16 cellular contexts compared by ENCODE assay signal in the genomic region with DNA sequence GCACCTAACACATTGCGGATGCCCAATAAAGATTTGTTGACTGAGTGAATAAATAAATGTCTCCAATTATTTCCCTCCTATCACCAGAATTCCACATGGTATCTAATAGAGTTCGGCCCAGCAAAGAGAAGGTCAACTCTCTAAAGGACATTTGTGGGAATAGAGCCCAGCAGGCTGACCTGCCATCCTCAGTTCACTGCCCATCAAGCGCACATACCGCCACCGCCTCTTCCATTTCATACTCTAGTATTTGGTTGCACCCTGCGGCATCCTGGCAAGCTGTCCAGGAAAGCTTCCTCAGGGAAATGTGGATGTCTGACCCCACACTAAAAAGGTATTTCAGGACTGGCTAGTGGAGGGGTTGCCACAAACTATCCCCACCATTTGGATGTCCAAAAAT. TPM values are rescaled to one million over a fixed set of nuclear protein-coding genes. Genes with fewer than 3 reads are reported as not detected.
DNase-seq lines count a peak whose midpoint lies in the region; ATAC-seq, FAIRE-seq and TF ChIP-seq lines count a peak whose summit lies in the region.
"Had no signal": no experiment of that assay in that cellular context is flagged by ENCODE, and none has a peak within 500 bp of the region (broad histone marks: within the 10 kb centered on the region; RNA-seq: fewer than 3 reads in every experiment).

No MANE protein-coding gene starts in this region.

- H4K20me1 ChIP-seq in H9 (ENCODE audit: control insufficient read depth, insufficient read depth, insufficient read length) (no peaks in the 10 kb centered on the region), HepG2 (ENCODE audit: insufficient read depth, low read length) (no peaks in the 10 kb centered on the region)
- H4K20me1 ChIP-seq: BLaER1 treated with 17β-estradiol and CSF1 and Interleukin-3, amounts not matched to agents 10 nM and 100 nM had no signal

- H3K27ac Mint-ChIP-seq in H9 = no peak overlapping the region; a peak in 1 of 7 replicates
- H3K27ac Mint-ChIP-seq: CD4-positive, CD25-positive, alpha-beta regulatory T cell had no signal

- CTCF ChIA-PET in HepG2 (lab: Yijun Ruan, JAX; ENCODE audit: low intra/inter-chr PET ratio, low total read pairs) = no interaction called here

- no peak overlapping the region for H3K18ac ChIP-seq in H9 (ENCODE audit: insufficient read length, low read depth, low read length)

- in situ Hi-C loops in HepG2 (cut with HindIII; ENCODE audit: extremely low pct_ligation_motif_present, low pct_unique_long_range_greater_than_20kb) = no loop called here

- no peak overlapping the region for H3T11ph ChIP-seq in H9 (ENCODE audit: low read length)

- no peak overlapping the region for H3K4me3 ChIP-seq in psoas muscle
- no peak overlapping the region for H3K4me3 ChIP-seq in HepG2 (replicated peaks in 1 of 3; ENCODE audit: insufficient read depth in 1 of 3, low read depth in 2 of 3, low read length in 3 of 3)
- H3K4me3 ChIP-seq: BLaER1 treated with 17β-estradiol and CSF1 and Interleukin-3, amounts not matched to agents 10 nM and 100 nM; GM12878; GM23248; K562 had no signal

- peaks cover 2 to 7% of the 10 kb centered on the region in 2 experiments; a peak in 2 of 4 replicates for H3K4me1 Mint-ChIP-seq in H9
- H3K4me1 Mint-ChIP-seq: CD4-positive, CD25-positive, alpha-beta regulatory T cell had no signal

- intact Hi-C loops in psoas muscle (cut with DNase I) (no loop called here), HepG2 (cut with micrococcal nuclease; ENCODE audit: unreplicated experiment) (no loop called here)

- no peak overlapping the region for H4K8ac ChIP-seq in H9 (replicated peaks; ENCODE audit: insufficient read length, low read depth, low read length)

- TF ChIP-seq EP300 in HepG2 (IDR thresholded peaks at IDR 0.05; ENCODE audit: low read depth in 2 of 2, low read length in 2 of 2) (no peak), HepG2 (CRISPR knock-in tag; IDR thresholded peaks at IDR 0.05; ENCODE audit: borderline replicate concordance) (no peak)

- H3K27me3 Mint-ChIP-seq in H9 (ENCODE audit: low read depth) = peaks cover 3% of the 10 kb centered on the region; the same call in 1 of the 2 replicates

- no peak overlapping the region for H2BK120ac ChIP-seq in H9 (ENCODE audit: low read depth, low read length, poor library complexity, severe bottlenecking)

- H3K9ac ChIP-seq in H9 (ENCODE audit: extremely low read depth, insufficient read length, low read length) = no peak overlapping the region
- H3K9ac ChIP-seq in HepG2 (ENCODE audit: insufficient read depth, low read depth, low read length) = no peak overlapping the region
- H3K9ac ChIP-seq: BLaER1 treated with 17β-estradiol and CSF1 and Interleukin-3, amounts not matched to agents 10 nM and 100 nM; GM23248 had no signal

- H3K79me2 ChIP-seq in H9 (ENCODE audit: insufficient read depth, low read length) (no peaks in the 10 kb centered on the region), HepG2 (ENCODE audit: insufficient read depth, low read length) (no peaks in the 10 kb centered on the region)

- no peak overlapping the region for H3K4ac ChIP-seq in H9 (ENCODE audit: low read depth, low read length)

- no peak overlapping the region for H4K91ac ChIP-seq in H9 (ENCODE audit: insufficient read length, low read depth, low read length)

- H3K27ac ChIP-seq in caudate nucleus (ENCODE audit: low read depth, low read length) (peak overlapping the region; percentile 95), layer of hippocampus (ENCODE audit: low read depth, low read length) (peak overlapping the region; percentile 96), psoas muscle (peak overlapping the region; percentile 36), H9 (ENCODE audit: insufficient read length, low read depth, low read length) (no peak overlapping the region), HepG2 (ENCODE audit: extremely low read length, insufficient read depth, low read length) (no peak overlapping the region)
- H3K27ac ChIP-seq: BLaER1 treated with 17β-estradiol and CSF1 and Interleukin-3, amounts not matched to agents 10 nM and 100 nM; GM23248; HL-60 had no signal

- H3K14ac ChIP-seq in H9 (ENCODE audit: insufficient read depth, low read length) = no peak overlapping the region

- H3K36me3 Mint-ChIP-seq in H9 (ENCODE audit: insufficient read depth in 1 of 3, low read depth in 3 of 3) = no peaks in the 10 kb centered on the region
- H3K36me3 Mint-ChIP-seq: CD4-positive, CD25-positive, alpha-beta regulatory T cell had no signal

- H4K5ac ChIP-seq in H9 (ENCODE audit: insufficient read length, low read depth, low read length) = no peak overlapping the region

- H2BK12ac ChIP-seq in H9 (ENCODE audit: insufficient read length, low read depth, low read length) = no peak overlapping the region

- H3K36me3 ChIP-seq in psoas muscle (ENCODE audit: insufficient read depth in 1 of 2, low read depth in 1 of 2) (no peaks in the 10 kb centered on the region), HepG2 (replicated peaks in 1 of 2; ENCODE audit: control insufficient read depth in 1 of 2, insufficient read depth in 2 of 2, low read length in 2 of 2) (no peaks in the 10 kb centered on the region)
- H3K36me3 ChIP-seq: BLaER1 treated with 17β-estradiol and CSF1 and Interleukin-3, amounts not matched to agents 10 nM and 100 nM had no signal

- no peaks in the 10 kb centered on the region for H3K23me2 ChIP-seq in H9 (ENCODE audit: insufficient read length, low read depth, low read length, poor library complexity, severe bottlenecking)

- no peaks in the 10 kb centered on the region for H3K79me1 ChIP-seq in H9 (ENCODE audit: insufficient read depth, low read depth, low read length, poor library complexity, severe bottlenecking)

- H3K4me3 Mint-ChIP-seq in H9 = no peak overlapping the region
- H3K4me3 Mint-ChIP-seq: CD4-positive, CD25-positive, alpha-beta regulatory T cell had no signal

- ATAC-seq in psoas muscle (peak; percentile 46 to 73 (median 62)), HepG2 (no peak), HG03135 (IDR thresholded peaks at IDR 0.05; ENCODE audit: unreplicated experiment) (no peak)
- ATAC-seq: GM12878 had no signal

- DNase-seq in caudate nucleus (lab: John Stamatoyannopoulos, UW) (no peak), psoas muscle (no peak), H9 (no peak), HepG2 (ENCODE audit: low spot score) (no peak), kidney glomerular epithelial cell (lab: John Stamatoyannopoulos, UW) (no peak)
- DNase-seq: ACHN; CD4-positive, CD25-positive, alpha-beta regulatory T cell; DMS53 had no signal

- POLR2A ChIA-PET in HepG2 (lab: Yijun Ruan, JAX) = no interaction called here

- H2AFZ ChIP-seq in H9 (ENCODE audit: low read length) (no peak overlapping the region), HepG2 (ENCODE audit: low read length) (no peak overlapping the region)
- H2AFZ ChIP-seq: GM23248 had no signal

- no peak for TF ChIP-seq POLR2A in HepG2 (IDR thresholded peaks at IDR 0.05; ENCODE audit: insufficient read depth in 1 of 2, low read depth in 2 of 2, low read length in 2 of 2)

- H2BK15ac ChIP-seq in H9 (ENCODE audit: low read depth, low read length) = no peak overlapping the region

- H3K56ac ChIP-seq in H9 (ENCODE audit: insufficient read length, low read depth, low read length) = no peak overlapping the region

- no peak overlapping the region for H2BK5ac ChIP-seq in H9 (ENCODE audit: insufficient read length, low read length)

- H3K9me3 ChIP-seq in psoas muscle (no peaks in the 10 kb centered on the region), H9 (ENCODE audit: control insufficient read depth, low read depth, low read length) (no peaks in the 10 kb centered on the region), HepG2 (ENCODE audit: low read length) (no peaks in the 10 kb centered on the region)
- H3K9me3 ChIP-seq: BLaER1 treated with 17β-estradiol and CSF1 and Interleukin-3, amounts not matched to agents 10 nM and 100 nM had no signal

- H3K4me1 ChIP-seq in psoas muscle (peaks cover 15% of the 10 kb centered on the region), H9 (ENCODE audit: insufficient read depth, low read length) (no peaks in the 10 kb centered on the region), HepG2 (ENCODE audit: insufficient read depth, low read length) (no peaks in the 10 kb centered on the region)
- H3K4me1 ChIP-seq: BLaER1 treated with 17β-estradiol and CSF1 and Interleukin-3, amounts not matched to agents 10 nM and 100 nM had no signal

- H2AK5ac ChIP-seq in H9 (ENCODE audit: insufficient read length, low read length) = no peak overlapping the region

- H2BK20ac ChIP-seq in H9 (ENCODE audit: low read depth, low read length, poor library complexity, severe bottlenecking) = no peak overlapping the region

- whole genome bisulfite sequencing in psoas muscle, 3 donors = 33 to 59% (median 41%) methylated on average over 6 of the region's 6 CpGs
- no CpG with 5 or more reads among the region's 6 CpGs for WGBS in H9 (ENCODE audit: extremely low coverage, insufficient read length, low lambda C conversion rate)
- WGBS in HepG2 (ENCODE audit: low lambda C conversion rate) = 93% methylated on average over 6 of the region's 6 CpGs

- TF ChIP-seq CTCF in psoas muscle (IDR thresholded peaks at IDR 0.05) (no peak), H9 (conservative IDR thresholded peaks at IDR 0.05) (no peak), HepG2 (CRISPR knock-in tag; IDR thresholded peaks at IDR 0.05) (no peak)

- no peaks in the 10 kb centered on the region for H3K27me3 ChIP-seq in layer of hippocampus (ENCODE audit: control insufficient read depth, insufficient read depth, low read length)
- H3K27me3 ChIP-seq in psoas muscle (ENCODE audit: insufficient read depth in 3 of 3, low read length in 2 of 3) = no peaks in the 10 kb centered on the region
- H3K27me3 ChIP-seq in H9 (ENCODE audit: insufficient read depth, low read length) = no peaks in the 10 kb centered on the region
- no peaks in the 10 kb centered on the region for H3K27me3 ChIP-seq in HepG2 (ENCODE audit: control insufficient read depth in 1 of 2, insufficient read depth in 2 of 2, low read length in 2 of 2)
- H3K27me3 ChIP-seq: BLaER1 treated with 17β-estradiol and CSF1 and Interleukin-3, amounts not matched to agents 10 nM and 100 nM had no signal

- no peaks in the 10 kb centered on the region for H3K9me3 Mint-ChIP-seq in H9
- H3K9me3 Mint-ChIP-seq: CD4-positive, CD25-positive, alpha-beta regulatory T cell had no signal

- H3K4me2 ChIP-seq in H9 (ENCODE audit: insufficient read depth, insufficient read length, low read length) = no peak overlapping the region
- H3K4me2 ChIP-seq in HepG2 (ENCODE audit: low read depth, low read length) = no peak overlapping the region
- H3K4me2 ChIP-seq: BLaER1 treated with 17β-estradiol and CSF1 and Interleukin-3, amounts not matched to agents 10 nM and 100 nM had no signal

- BruUV-seq in HepG2 (replicated peaks; lab: Mats Ljungman, UMichigan) = no TSS peak

- H3K23ac ChIP-seq in H9 (ENCODE audit: insufficient read length, low read depth, low read length) = no peak overlapping the region

- TF ChIP-seq RAD21 in HepG2 (CRISPR knock-in tag; IDR thresholded peaks at IDR 0.05) = no peak

- FAIRE-seq in HepG2 (lab: Jason Lieb, UNC) = no peak
- FAIRE-seq: GM12878, GM18507, K562 had no signal

RNA-seq across cellular contexts. Expression of a gene that starts 29.8 kb away (rescaled TPM):
- 10 to 100 TPM; 51.3 to 57.6 (median 52.8) TPM for total RNA-seq in psoas muscle
- polyA plus RNA-seq in psoas muscle = 10 to 100 TPM; 16.1 to 42.8 (median 21.6) TPM
- total RNA-seq in H9 (2021) = 84.1 and 86.2 TPM in 2 replicates
- 104 and 105 TPM in 2 replicates for total RNA-seq in HepG2 (2016; rRNA removed; fragmentation: Illumina TruSeq; extraction: Trizol)
- total RNA-seq in HepG2 (2016; cell fraction: cytosol; rRNA removed; fragmentation: Illumina TruSeq; extraction: Trizol; ENCODE audit: low read depth) = 40.0 and 44.2 TPM in 2 replicates
- 102 and 106 TPM in 2 replicates for total RNA-seq in HepG2 (2016; cell fraction: insoluble cytoplasmic fraction; rRNA removed; fragmentation: Illumina TruSeq; extraction: Trizol)
- total RNA-seq in HepG2 (2016; cell fraction: membrane; rRNA removed; fragmentation: Illumina TruSeq; extraction: Trizol) = 33.5 and 37.5 TPM in 2 replicates
- total RNA-seq in HepG2 (2016; cell fraction: nucleus; rRNA removed; fragmentation: Illumina TruSeq; extraction: Trizol) = 208 and 219 TPM in 2 replicates
- 30.4 and 30.5 TPM in 2 replicates for polyA plus RNA-seq in HepG2 (2011; rRNA removed)
- 7.7 and 13.1 TPM in 2 replicates for polyA plus RNA-seq in HepG2 (2011; cell fraction: cytosol; rRNA removed)
- 38.0 and 75.0 TPM in 2 replicates for polyA plus RNA-seq in HepG2 (2011; cell fraction: nucleus; rRNA removed)
- 34.1 and 38.3 TPM in 2 replicates for polyA plus RNA-seq in HepG2 (2012)
- polyA plus RNA-seq in HepG2 (2016; cell fraction: cytosol; fragmentation: Illumina TruSeq; extraction: Trizol; ENCODE audit: low read depth) = 3.7 and 3.9 TPM in 2 replicates
- 67.8 and 68.9 TPM in 2 replicates for polyA plus RNA-seq in HepG2 (2016; cell fraction: insoluble cytoplasmic fraction; fragmentation: Illumina TruSeq; extraction: Trizol; ENCODE audit: low read depth)
- polyA plus RNA-seq in HepG2 (2016; cell fraction: membrane; fragmentation: Illumina TruSeq; extraction: Trizol; ENCODE audit: low read depth) = 10.5 and 12.7 TPM in 2 replicates
- 110 and 123 TPM in 2 replicates for polyA plus RNA-seq in HepG2 (2016; cell fraction: nucleus; fragmentation: Illumina TruSeq; extraction: Trizol; ENCODE audit: insufficient read depth, low read depth)
- polyA minus RNA-seq in HepG2 (2011; rRNA and poly(A)+ RNA removed; ENCODE audit: low replicate concordance) = 42.3 and 46.0 TPM in 2 replicates
- polyA minus RNA-seq in HepG2 (2011; cell fraction: cytosol; rRNA and poly(A)+ RNA removed) = 23.2 and 29.7 TPM in 2 replicates
- polyA minus RNA-seq in HepG2 (2011; cell fraction: nucleus; rRNA and poly(A)+ RNA removed) = 241 and 244 TPM in 2 replicates

Comparison
In these comparisons a context has a peak if more than half of its experiments do, and no peak if none do; other contexts are left out.
1. H3K27ac ChIP-seq: peak in caudate nucleus (single experiment), layer of hippocampus (single experiment) and psoas muscle (single experiment); none in H9 (single experiment) and HepG2 (single experiment).
2. ATAC-seq: peak in psoas muscle (4 of 4); none in HepG2 (single experiment) and HG03135 (single experiment).